In the genomic region with DNA sequence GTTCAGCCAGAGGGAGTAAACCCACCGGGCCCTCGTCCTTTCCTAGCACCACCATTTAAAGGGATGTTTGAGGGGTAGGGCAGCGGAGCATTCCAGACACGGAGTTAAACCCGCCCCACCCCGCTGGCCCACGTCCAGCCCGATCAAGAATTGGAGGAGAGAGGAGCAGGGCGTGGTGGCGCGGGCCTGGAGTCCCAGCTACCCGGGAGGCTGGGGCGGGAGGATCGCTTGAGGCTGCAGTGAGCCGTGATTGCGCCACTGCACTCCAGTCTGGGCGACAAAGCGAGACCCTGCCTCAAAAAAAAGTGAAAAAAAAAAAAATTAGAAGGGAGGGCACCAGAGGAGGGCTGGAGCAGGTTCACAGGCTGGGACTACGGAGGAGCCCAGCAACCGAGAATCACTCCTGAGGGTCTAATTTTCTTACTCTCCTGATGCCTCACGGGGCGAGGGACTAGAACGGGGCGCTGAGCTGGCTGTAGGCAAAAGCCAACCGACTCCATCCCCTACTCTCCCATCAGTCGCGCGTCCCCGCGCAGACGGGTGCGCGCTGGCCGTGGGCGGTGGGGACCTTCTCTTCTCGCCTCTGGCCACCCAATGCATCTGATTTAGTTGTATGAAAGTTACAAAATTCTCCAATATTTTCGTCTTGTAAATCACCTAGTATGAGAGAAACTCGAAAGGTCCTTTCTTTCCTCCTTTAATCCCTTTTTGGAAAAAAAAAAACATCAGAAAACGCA, we compare ENCODE assay signal across 7 cellular contexts. TPM values are rescaled to one million over a fixed set of nuclear protein-coding genes. Genes with fewer than 3 reads are reported as not detected.
DNase-seq lines count a peak whose midpoint lies in the region; ATAC-seq and TF ChIP-seq lines count a peak whose summit lies in the region.

No MANE protein-coding gene starts in this region.

- peak; percentile 91 for TF ChIP-seq POLR2A in GM18505 (IDR thresholded peaks at IDR 0.05; ENCODE audit: borderline replicate concordance, extremely low read depth, insufficient read depth, insufficient read length)

- peak overlapping the region; percentile 58 for H3K4me3 ChIP-seq in astrocyte of the cerebellum (ENCODE audit: low read depth, low read length)
- H3K4me3 ChIP-seq in iPS-18c (ENCODE audit: insufficient read depth, low read depth, low read length), result peak overlapping the region; percentile 69

- ATAC-seq in GM18505 (IDR thresholded peaks at IDR 0.05; ENCODE audit: unreplicated experiment), result peak; percentile 29
- peak; percentile 56 for ATAC-seq in sciatic nerve
- ATAC-seq in GM19023 (IDR thresholded peaks at IDR 0.05; ENCODE audit: unreplicated experiment), result no peak

- no peak for TF ChIP-seq CTCF in astrocyte of the cerebellum (IDR thresholded peaks at IDR 0.05; ENCODE audit: low read depth, low read length, missing control alignments)

- DNase-seq in HT1080 (ENCODE audit: low read depth) (peak; percentile 53), SKM-1 (lab: John Stamatoyannopoulos, UW; ENCODE audit: unreplicated experiment) (peak; percentile 66), astrocyte of the cerebellum (ENCODE audit: low read depth) (no peak), sciatic nerve (ENCODE audit: low spot score) (peak; percentile 86)

- intact Hi-C loops in sciatic nerve (cut with DNase I), result no loop called here

- H3K9me3 ChIP-seq in iPS-18c (ENCODE audit: control insufficient read depth, insufficient read depth, low read length), result no peaks in the 10 kb centered on the region

- in situ Hi-C loops in astrocyte of the cerebellum (cut with HindIII; ENCODE audit: low sequenced_read_pairs), result no loop called here

RNA-seq across cellular contexts. Expression of a gene that starts 6.1 kb away (rescaled TPM):
- total RNA-seq in HT1080 (2014; rRNA removed; shearing (Covaris generic)), result 134 and 135 TPM in 2 replicates
- polyA plus RNA-seq in HT1080 (2015; cell fraction: cytosol; rRNA removed), result 28.8 and 34.1 TPM in 2 replicates
- 80.4 and 81.4 TPM in 2 replicates for polyA plus RNA-seq in HT1080 (2015; cell fraction: nucleus; rRNA removed)
- total RNA-seq in sciatic nerve, result 181 TPM

RNA-seq across cellular contexts. Expression of a gene that starts 6.1 kb away (rescaled TPM):
- 99.6 and 108 TPM in 2 replicates for total RNA-seq in HT1080 (2014; rRNA removed; shearing (Covaris generic))
- 21.7 and 29.8 TPM in 2 replicates for polyA plus RNA-seq in HT1080 (2015; cell fraction: cytosol; rRNA removed)
- 65.3 and 67.2 TPM in 2 replicates for polyA plus RNA-seq in HT1080 (2015; cell fraction: nucleus; rRNA removed)
- total RNA-seq in sciatic nerve, result 195 TPM

RNA-seq across cellular contexts. Expression of a gene that starts 6.4 kb away (rescaled TPM):
- 0.73 and 1.3 TPM in 2 replicates for total RNA-seq in HT1080 (2014; rRNA removed; shearing (Covaris generic))
- polyA plus RNA-seq in HT1080 (2015; cell fraction: cytosol; rRNA removed), result 1.2 and 1.5 TPM in 2 replicates
- 1.6 and 2.3 TPM in 2 replicates for polyA plus RNA-seq in HT1080 (2015; cell fraction: nucleus; rRNA removed)
- total RNA-seq in sciatic nerve, result 2.8 TPM

RNA-seq across cellular contexts. Expression of a gene that starts 14.7 kb away (rescaled TPM):
- total RNA-seq in HT1080 (2014; rRNA removed; shearing (Covaris generic)), result 104 and 115 TPM in 2 replicates
- 105 and 107 TPM in 2 replicates for polyA plus RNA-seq in HT1080 (2015; cell fraction: cytosol; rRNA removed)
- polyA plus RNA-seq in HT1080 (2015; cell fraction: nucleus; rRNA removed), result 26.3 and 30.0 TPM in 2 replicates
- 30.1 TPM for total RNA-seq in sciatic nerve

RNA-seq across cellular contexts. Expression of a gene that starts 25.9 kb away (rescaled TPM):
- 63.0 and 76.4 TPM in 2 replicates for total RNA-seq in HT1080 (2014; rRNA removed; shearing (Covaris generic))
- 74.9 and 76.0 TPM in 2 replicates for polyA plus RNA-seq in HT1080 (2015; cell fraction: cytosol; rRNA removed)
- polyA plus RNA-seq in HT1080 (2015; cell fraction: nucleus; rRNA removed), result 214 and 224 TPM in 2 replicates
- total RNA-seq in sciatic nerve, result 42.3 TPM
